In the genomic region with DNA sequence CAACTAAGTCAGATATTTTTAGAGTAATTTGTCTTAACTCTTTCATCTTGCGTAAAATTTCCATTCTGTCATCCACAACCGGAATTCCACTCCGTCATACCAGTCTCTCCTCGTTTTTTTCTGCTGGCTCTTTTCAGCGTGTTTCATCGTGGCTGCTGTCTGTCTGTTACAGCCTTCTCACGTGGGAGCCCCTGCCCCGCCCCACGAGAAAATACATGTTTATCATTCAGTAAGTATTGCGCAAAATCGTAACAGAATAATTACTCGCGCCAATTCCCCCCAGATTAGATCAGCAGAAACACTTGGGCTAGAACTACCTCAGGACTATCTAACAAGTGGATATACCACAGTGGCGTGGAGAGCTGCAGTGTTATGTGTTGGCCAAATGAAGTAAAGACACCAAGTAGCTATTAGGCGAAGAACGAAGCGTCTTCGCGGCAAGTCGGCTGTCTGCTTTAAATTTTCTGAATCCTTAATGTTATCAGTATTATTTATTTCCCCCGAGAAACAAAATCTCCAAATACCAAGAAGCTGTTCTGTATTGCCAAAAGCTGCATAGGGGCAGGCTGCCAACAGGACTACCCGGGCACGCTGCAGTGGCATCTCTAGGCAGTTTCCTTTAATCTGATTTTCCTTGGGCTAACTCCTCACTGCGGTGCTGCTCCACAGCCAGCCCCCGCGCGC, we compare ENCODE assay signal across 8 cellular contexts. TPM values are rescaled to one million over a fixed set of nuclear protein-coding genes. Genes with fewer than 3 reads are reported as not detected.
DNase-seq lines count a peak whose midpoint lies in the region; ATAC-seq and TF ChIP-seq lines count a peak whose summit lies in the region.

No MANE protein-coding gene starts in this region.

- peaks cover 24% of the 10 kb centered on the region for H3K4me1 Mint-ChIP-seq in HFFc6 (ENCODE audit: low read depth)
- peaks cover 30% of the 10 kb centered on the region for H3K4me1 Mint-ChIP-seq in nephron

- ATAC-seq in thoracic aorta (ENCODE audit: insufficient number of reproducible peaks, low FRiP score, low read depth), result peak; percentile 32
- ATAC-seq in HG03521 (IDR thresholded peaks at IDR 0.05; ENCODE audit: unreplicated experiment), result no peak

- H3K36me3 Mint-ChIP-seq in HFFc6 (ENCODE audit: low read depth) (no peaks in the 10 kb centered on the region), nephron (ENCODE audit: low read depth) (no peaks in the 10 kb centered on the region)

- peaks cover 0 to 39% (median 6%) of the 10 kb centered on the region in 3 donors for H3K4me1 ChIP-seq in esophagus squamous epithelium
- H3K4me1 ChIP-seq in thoracic aorta (ENCODE audit: control insufficient read depth in 1 of 2, low read depth in 2 of 2), result peaks cover 13 to 17% of the 10 kb centered on the region in 2 donors

- DNase-seq in GM04504 (ENCODE audit: low read depth), result peak; percentile 30
- DNase-seq in HFFc6, result peak; percentile 81
- peak; percentile 34 to 63 for DNase-seq in NCI-H446 (lab: John Stamatoyannopoulos, UW)
- DNase-seq in activated T-cell treated with anti-CD3 and anti-CD28 coated beads for 48 hours (ENCODE audit: low read depth), result peak; percentile 25
- DNase-seq in esophagus squamous epithelium (lab: John Stamatoyannopoulos, UW), result no peak
- peak; percentile 47 for DNase-seq in thoracic aorta (ENCODE audit: low spot score)

- H3K27ac Mint-ChIP-seq in HFFc6 (peak overlapping the region; percentile 95), nephron (peak overlapping the region; percentile 42 to 68 (median 58))

- H3K9me3 ChIP-seq in esophagus squamous epithelium, result no peaks in the 10 kb centered on the region
- H3K9me3 ChIP-seq in thoracic aorta, result no peaks in the 10 kb centered on the region

- H3K4me3 Mint-ChIP-seq in HFFc6, result peak overlapping the region; percentile 92
- peak overlapping the region; percentile 87 to 97 (median 93) for H3K4me3 Mint-ChIP-seq in nephron

- TF ChIP-seq CTCF in HFFc6 (IDR thresholded peaks at IDR 0.05), result no peak
- TF ChIP-seq CTCF in esophagus squamous epithelium (IDR thresholded peaks at IDR 0.05), result no peak
- TF ChIP-seq CTCF in nephron (IDR thresholded peaks at IDR 0.05; ENCODE audit: unreplicated experiment in 3 of 3), result no peak
- TF ChIP-seq CTCF in thoracic aorta (IDR thresholded peaks at IDR 0.05), result no peak

- H3K36me3 ChIP-seq in esophagus squamous epithelium, result no peaks in the 10 kb centered on the region
- no peaks in the 10 kb centered on the region for H3K36me3 ChIP-seq in thoracic aorta

- intact Hi-C loops in esophagus squamous epithelium (cut with DNase I), result no loop called here

- H3K4me3 ChIP-seq in esophagus squamous epithelium, result peak overlapping the region; percentile 74 to 92 (median 86)
- H3K4me3 ChIP-seq in thoracic aorta, result peak overlapping the region; percentile 91

- 4 to 6% methylated on average over 22 to 24 of the region's 27 CpGs for WGBS in esophagus squamous epithelium, 2 donors

- no peak for TF ChIP-seq POLR2A in esophagus squamous epithelium (IDR thresholded peaks at IDR 0.05)

- peak overlapping the region; percentile 83 to 95 (median 94) for H3K27ac ChIP-seq in esophagus squamous epithelium
- peak overlapping the region; percentile 87 to 92 for H3K27ac ChIP-seq in thoracic aorta

- no peaks in the 10 kb centered on the region for H3K27me3 ChIP-seq in esophagus squamous epithelium
- H3K27me3 ChIP-seq in thoracic aorta (replicated peaks; ENCODE audit: insufficient read depth), result no peaks in the 10 kb centered on the region

- H3K27me3 Mint-ChIP-seq in HFFc6 (ENCODE audit: insufficient read depth) (peaks cover 2% of the 10 kb centered on the region; the same call in 1 of the 2 replicates), nephron (ENCODE audit: low read depth) (no peaks in the 10 kb centered on the region)

- no peaks in the 10 kb centered on the region for H3K9me3 Mint-ChIP-seq in HFFc6
- H3K9me3 Mint-ChIP-seq in nephron, result no peaks in the 10 kb centered on the region

RNA-seq across cellular contexts. Expression of gene FOCAD, which starts 0.6 kb away (rescaled TPM):
- total RNA-seq in HFFc6 (2021; fragmentation: NEBNext Ultra II Directional; extraction: Animal tissue kit (Norgen Biotek cat#: 25700)), result 10 to 100 TPM; 31.8 to 46.7 (median 39.2) TPM
- total RNA-seq in esophagus squamous epithelium, result 10 to 100 TPM; 20.7 to 34.9 (median 25.5) TPM
- total RNA-seq in thoracic aorta, result 10 to 100 TPM; 33.1 to 45.9 TPM
